ENCODE assay signal across 17 cellular contexts in the genomic region with DNA sequence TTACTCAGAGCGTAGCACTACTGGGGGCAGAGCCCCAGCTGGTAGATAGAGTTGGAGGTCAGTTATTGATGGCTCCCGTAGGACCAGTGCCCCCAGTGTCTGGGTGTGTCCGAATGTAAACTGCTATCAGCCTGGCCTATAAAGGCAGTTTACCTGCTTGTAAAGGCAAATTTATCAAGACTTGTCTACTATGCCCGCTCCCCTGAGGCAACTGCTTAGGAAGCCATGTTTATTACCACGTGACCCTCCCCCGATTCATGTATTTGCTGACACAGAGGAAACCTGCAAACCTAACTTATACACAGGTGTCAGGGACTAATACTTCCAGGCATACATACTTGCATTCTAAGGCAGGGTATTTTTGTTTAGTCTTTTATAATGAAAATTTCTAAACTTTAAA. TPM values are rescaled to one million over a fixed set of nuclear protein-coding genes. Genes with fewer than 3 reads are reported as not detected.
A peak's percentile ranks its signal among the peaks of the same experiment; 100 is the strongest.
DNase-seq lines count a peak whose midpoint lies in the region; ATAC-seq and TF ChIP-seq lines count a peak whose summit lies in the region.
"Had no signal": no experiment of that assay in that cellular context is flagged by ENCODE, and none has a peak within 500 bp of the region (broad histone marks: within the 10 kb centered on the region; RNA-seq: fewer than 3 reads in every experiment).

No MANE protein-coding gene starts in this region.

- H3K36me3 Mint-ChIP-seq in GM23338 (ENCODE audit: low read depth), result no peaks in the 10 kb centered on the region; the same call in 2 of the 3 replicates
- no peaks in the 10 kb centered on the region for H3K36me3 Mint-ChIP-seq in osteocyte (ENCODE audit: unreplicated experiment)
- H3K36me3 Mint-ChIP-seq: T-cell, WTC11 had no signal

- H3K4me1 ChIP-seq in GM23338 (ENCODE audit: insufficient read depth) (no peaks in the 10 kb centered on the region), Peyer's patch (peaks cover 0 to 9% (median 2%) of the 10 kb centered on the region in 4 donors)
- H3K4me1 ChIP-seq: suprapubic skin had no signal

- TF ChIP-seq CTCF in GM23338 (conservative IDR thresholded peaks at IDR 0.05; ENCODE audit: low read depth in 2 of 2) (no peak), Peyer's patch (IDR thresholded peaks at IDR 0.05) (no peak), osteocyte (IDR thresholded peaks at IDR 0.05) (no peak)

- H3K79me2 ChIP-seq in GM23338 (replicated peaks; ENCODE audit: insufficient read depth), result no peaks in the 10 kb centered on the region

- peaks cover 4% of the 10 kb centered on the region for H3K27me3 Mint-ChIP-seq in GM23338 (ENCODE audit: insufficient read depth, low read depth, poor library complexity)
- H3K27me3 Mint-ChIP-seq in osteocyte (ENCODE audit: unreplicated experiment), result peaks cover 10% of the 10 kb centered on the region
- H3K27me3 Mint-ChIP-seq: T-cell had no signal

- H3K9me3 ChIP-seq in Peyer's patch, result no peaks in the 10 kb centered on the region
- H3K9me3 ChIP-seq: suprapubic skin had no signal

- DNase-seq in GM23338 (ENCODE audit: low spot score) (peak; percentile 40), Peyer's patch (peak in 1 of 3 donors; percentile 57), osteocyte (ENCODE audit: extremely low spot score, unreplicated experiment) (no peak), germinal center (ENCODE audit: low spot score) (no peak)
- DNase-seq: activated gamma-delta T cell, anterior cingulate cortex, HFFc6, KG1, NCI-H510A, nephron progenitor cell, T-cell had no signal

- no peak for TF ChIP-seq POLR2A in Peyer's patch (IDR thresholded peaks at IDR 0.05)

- H3K4me3 Mint-ChIP-seq in GM23338 (no peak overlapping the region), osteocyte (ENCODE audit: unreplicated experiment) (no peak overlapping the region)
- H3K4me3 Mint-ChIP-seq: HFFc6, nephron progenitor cell, T-cell, WTC11 had no signal

- H3K4me1 Mint-ChIP-seq in GM23338 (peaks cover 6% of the 10 kb centered on the region; the same call in 2 of the 3 replicates), osteocyte (ENCODE audit: unreplicated experiment) (no peaks in the 10 kb centered on the region)
- H3K4me1 Mint-ChIP-seq: T-cell had no signal

- no peaks in the 10 kb centered on the region for H3K9me3 Mint-ChIP-seq in GM23338
- no peaks in the 10 kb centered on the region for H3K9me3 Mint-ChIP-seq in osteocyte (ENCODE audit: unreplicated experiment)
- H3K9me3 Mint-ChIP-seq: HFFc6, nephron progenitor cell, T-cell, WTC11 had no signal

- no peaks in the 10 kb centered on the region for H3F3A ChIP-seq in GM23338 (replicated peaks; ENCODE audit: low read depth)

- no peaks in the 10 kb centered on the region for H4K20me1 ChIP-seq in GM23338 (replicated peaks; ENCODE audit: insufficient read depth)

- H3K27ac ChIP-seq in GM23338 (ENCODE audit: low read depth) (no peak overlapping the region), Peyer's patch (peak overlapping the region in 3 of 4 donors; percentile 71 to 96 (median 86))
- H3K27ac ChIP-seq: epithelial cell of prostate, suprapubic skin had no signal

- H3K4me2 ChIP-seq in GM23338, result no peak overlapping the region

- no peak for ATAC-seq in GM23338
- ATAC-seq: T-cell, WTC11 had no signal

- H3K27me3 ChIP-seq in GM23338 (ENCODE audit: insufficient read depth), result no peaks in the 10 kb centered on the region
- H3K27me3 ChIP-seq in Peyer's patch, result no peaks in the 10 kb centered on the region
- H3K27me3 ChIP-seq: suprapubic skin had no signal

- no peaks in the 10 kb centered on the region for H3K9me2 ChIP-seq in GM23338 (ENCODE audit: insufficient read depth)

- peak overlapping the region; percentile 74; the same call in 1 of the 2 replicates for H2AFZ ChIP-seq in GM23338

- H3K36me3 ChIP-seq in GM23338 (ENCODE audit: insufficient read depth) (no peaks in the 10 kb centered on the region), Peyer's patch (no peaks in the 10 kb centered on the region)
- H3K36me3 ChIP-seq: suprapubic skin had no signal

- no peak overlapping the region for H3K27ac Mint-ChIP-seq in GM23338
- no peak overlapping the region for H3K27ac Mint-ChIP-seq in osteocyte (ENCODE audit: unreplicated experiment)
- H3K27ac Mint-ChIP-seq: HFFc6, nephron progenitor cell, T-cell, WTC11 had no signal

- H3K4me3 ChIP-seq in GM23338, result no peak overlapping the region
- H3K4me3 ChIP-seq in Peyer's patch, result peak overlapping the region in 2 of 4 donors; percentile 58 to 68
- H3K4me3 ChIP-seq: lung, suprapubic skin had no signal

TF ChIP-seq in GM23338, 12 proteins besides CTCF, POLR2A, EP300 and RAD21 (continues in another document):
- TF ChIP-seq, protein P1, sequence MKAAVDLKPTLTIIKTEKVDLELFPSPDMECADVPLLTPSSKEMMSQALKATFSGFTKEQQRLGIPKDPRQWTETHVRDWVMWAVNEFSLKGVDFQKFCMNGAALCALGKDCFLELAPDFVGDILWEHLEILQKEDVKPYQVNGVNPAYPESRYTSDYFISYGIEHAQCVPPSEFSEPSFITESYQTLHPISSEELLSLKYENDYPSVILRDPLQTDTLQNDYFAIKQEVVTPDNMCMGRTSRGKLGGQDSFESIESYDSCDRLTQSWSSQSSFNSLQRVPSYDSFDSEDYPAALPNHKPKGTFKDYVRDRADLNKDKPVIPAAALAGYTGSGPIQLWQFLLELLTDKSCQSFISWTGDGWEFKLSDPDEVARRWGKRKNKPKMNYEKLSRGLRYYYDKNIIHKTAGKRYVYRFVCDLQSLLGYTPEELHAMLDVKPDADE (IDR thresholded peaks at IDR 0.05), result no peak
- TF ChIP-seq ZNF331 (CRISPR knock-in tag; IDR thresholded peaks at IDR 0.05; ENCODE audit: low read depth), result no peak
- TF ChIP-seq NANOG (IDR thresholded peaks at IDR 0.05; ENCODE audit: borderline replicate concordance), result no peak
- no peak for TF ChIP-seq EZH2phosphoT487 (IDR thresholded peaks at IDR 0.05; ENCODE audit: unreplicated experiment)
- TF ChIP-seq STAT1 (IDR thresholded peaks at IDR 0.05; ENCODE audit: unreplicated experiment), result no peak
- TF ChIP-seq EZH2 (IDR thresholded peaks at IDR 0.05; ENCODE audit: low read depth, unreplicated experiment), result no peak
- TF ChIP-seq CREB1 (CRISPR knock-in tag; IDR thresholded peaks at IDR 0.05; ENCODE audit: low read depth), result no peak

RNA-seq across cellular contexts. Expression of a gene that starts 0.6 kb away (rescaled TPM):
- not detected in 2 replicates for total RNA-seq in GM23338 (2014; rRNA removed; shearing (Covaris generic))
- polyA plus RNA-seq in GM23338 (2016; fragmentation: Nextera tagmentation; extraction: Ambion mirVana), result not detected in 2 replicates
- 100 to 1,000 TPM in 2 of 4 donors, 10 to 100 TPM in 2; 42.9 to 217 (median 148) TPM for total RNA-seq in Peyer's patch
- not detected in 2 replicates for total RNA-seq in osteocyte
- total RNA-seq: glomerular endothelial cell, HFFc6, lung, renal cortical epithelial cell, suprapubic skin, T-cell, WTC11 had no signal

RNA-seq across cellular contexts. Expression of a gene that starts 14.7 kb away (rescaled TPM):
- 209 and 253 TPM in 2 replicates for total RNA-seq in GM23338 (2014; rRNA removed; shearing (Covaris generic))
- polyA plus RNA-seq in GM23338 (2016; fragmentation: Nextera tagmentation; extraction: Ambion mirVana), result 38.6 and 41.3 TPM in 2 replicates
- total RNA-seq in Peyer's patch, result 100 to 1,000 TPM; 103 to 991 (median 784) TPM
- 5.2 and 5.5 TPM in 2 replicates for total RNA-seq in osteocyte

RNA-seq across cellular contexts. Expression of a gene that starts 21.9 kb away (rescaled TPM):
- total RNA-seq in GM23338 (2014; rRNA removed; shearing (Covaris generic)), result 23.0 and 35.0 TPM in 2 replicates
- polyA plus RNA-seq in GM23338 (2016; fragmentation: Nextera tagmentation; extraction: Ambion mirVana), result 77.6 and 81.6 TPM in 2 replicates
- total RNA-seq in Peyer's patch, result 10 to 100 TPM; 26.9 to 37.1 (median 32.9) TPM
- 38.1 and 39.8 TPM in 2 replicates for total RNA-seq in osteocyte

RNA-seq across cellular contexts. Expression of a gene that starts 22.3 kb away (rescaled TPM):
- total RNA-seq in GM23338 (2014; rRNA removed; shearing (Covaris generic)), result 22.7 and 23.5 TPM in 2 replicates
- 8.5 and 9.8 TPM in 2 replicates for polyA plus RNA-seq in GM23338 (2016; fragmentation: Nextera tagmentation; extraction: Ambion mirVana)
- total RNA-seq in Peyer's patch (100 to 1,000 TPM in 1 of 4 donors, 10 to 100 TPM in 3; 56.9 to 110 (median 79.9) TPM), osteocyte (21.1 and 23.6 TPM in 2 replicates)

RNA-seq across cellular contexts. Expression of a gene that starts 44.9 kb away (rescaled TPM):
- total RNA-seq in GM23338 (2014; rRNA removed; shearing (Covaris generic)), result 2.9 and 4.7 TPM in 2 replicates
- 3.0 and 4.4 TPM in 2 replicates for polyA plus RNA-seq in GM23338 (2016; fragmentation: Nextera tagmentation; extraction: Ambion mirVana)
- total RNA-seq in Peyer's patch (1 to 10 TPM in 1 of 4 donors, under 1 TPM in 2, not detected in 1; 0.67 to 1.6 (median 0.88) TPM), osteocyte (0.34 and 0.46 TPM in 2 replicates)
- total RNA-seq: T-cell had no signal

Comparison
In these comparisons a context has a peak if more than half of its experiments do, and no peak if none do; other contexts are left out.
1. RNA of a gene that starts 0.6 kb away (total RNA-seq): 42.9 to 217 TPM in Peyer's patch; not detected in GM23338 and not detected in osteocyte; every median in the first group is over 10 times any median in the second.
2. RNA of a gene that starts 14.7 kb away (total RNA-seq): 103 to 991 TPM in Peyer's patch and 209 to 253 TPM in GM23338; 5.2 to 5.5 TPM in osteocyte; every median in the first group is over 10 times any median in the second.